1 cellular context compared by ENCODE assay signal in genomic region chr19:1094978-1095701, GRCh38.
TF ChIP-seq lines count a peak whose summit lies in the region.

POLR2E (minus strand) TSS chr19:1095375; CDS start chr19:1095315, 60 bp downstream.

TF ChIP-seq in GM12878, 131 proteins besides CTCF, POLR2A, EP300 and RAD21 (continued from another document):
- TF ChIP-seq E2F8 (IDR thresholded peaks at IDR 0.05; ENCODE audit: low read depth, partially characterized antibody): no peak
- no peak for TF ChIP-seq RB1 (IDR thresholded peaks at IDR 0.05; ENCODE audit: borderline replicate concordance)
- TF ChIP-seq TCF3 (IDR thresholded peaks at IDR 0.05; ENCODE audit: borderline replicate concordance, insufficient read depth, low read depth, low read length): no peak
- TF ChIP-seq ZBTB4 (CRISPR knock-in tag; IDR thresholded peaks at IDR 0.05): no peak
- TF ChIP-seq TARDBP (IDR thresholded peaks at IDR 0.05; ENCODE audit: borderline replicate concordance): peak; percentile 47; the same call in 1 of the 2 replicates
- TF ChIP-seq SIX5 (IDR thresholded peaks at IDR 0.05; ENCODE audit: low read depth, low read length, severe bottlenecking): peak; percentile 87
- no peak for TF ChIP-seq NR2C1 (IDR thresholded peaks at IDR 0.05)
- TF ChIP-seq EGR1 (IDR thresholded peaks at IDR 0.05; ENCODE audit: borderline replicate concordance in 1 of 2, low read depth in 2 of 2, low read length in 2 of 2): peak in 1 of 2 experiments; percentile 47; a peak in 1 of 3 replicates
- peak; percentile 69; the same call in 1 of the 2 replicates for TF ChIP-seq MXI1 (IDR thresholded peaks at IDR 0.05; ENCODE audit: low read depth, low read length)
- no peak for TF ChIP-seq FOXM1 (IDR thresholded peaks at IDR 0.05; ENCODE audit: low read depth, low read length)
- no peak; the same call in 1 of the 2 replicates for TF ChIP-seq ATF7 (IDR thresholded peaks at IDR 0.05; ENCODE audit: low read depth)
- TF ChIP-seq CREM (IDR thresholded peaks at IDR 0.05; ENCODE audit: low read depth): peak; percentile 89
- TF ChIP-seq GABPA (IDR thresholded peaks at IDR 0.05; ENCODE audit: low read depth): no peak
- TF ChIP-seq, protein P1, sequence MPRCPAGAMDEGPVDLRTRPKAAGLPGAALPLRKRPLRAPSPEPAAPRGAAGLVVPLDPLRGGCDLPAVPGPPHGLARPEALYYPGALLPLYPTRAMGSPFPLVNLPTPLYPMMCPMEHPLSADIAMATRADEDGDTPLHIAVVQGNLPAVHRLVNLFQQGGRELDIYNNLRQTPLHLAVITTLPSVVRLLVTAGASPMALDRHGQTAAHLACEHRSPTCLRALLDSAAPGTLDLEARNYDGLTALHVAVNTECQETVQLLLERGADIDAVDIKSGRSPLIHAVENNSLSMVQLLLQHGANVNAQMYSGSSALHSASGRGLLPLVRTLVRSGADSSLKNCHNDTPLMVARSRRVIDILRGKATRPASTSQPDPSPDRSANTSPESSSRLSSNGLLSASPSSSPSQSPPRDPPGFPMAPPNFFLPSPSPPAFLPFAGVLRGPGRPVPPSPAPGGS (IDR thresholded peaks at IDR 0.05; ENCODE audit: borderline replicate concordance, insufficient read depth, low read depth, low read length, poor library complexity, severe bottlenecking): no peak
- no peak for TF ChIP-seq STAT3 (IDR thresholded peaks at IDR 0.05; ENCODE audit: low read depth, low read length)
- peak; percentile 67 for TF ChIP-seq SP1 (IDR thresholded peaks at IDR 0.05; ENCODE audit: low read depth, low read length)
- TF ChIP-seq ASH2L (IDR thresholded peaks at IDR 0.05; ENCODE audit: borderline replicate concordance, low read depth): no peak
- TF ChIP-seq CHD2 (IDR thresholded peaks at IDR 0.05; ENCODE audit: borderline replicate concordance, low read depth, low read length): peak; percentile 99
- TF ChIP-seq ZNF384 (IDR thresholded peaks at IDR 0.05; ENCODE audit: borderline replicate concordance, low read depth, low read length): no peak
- 0 out of 2 replicates have a peak, but pooled peaks have one; percentile 9 for TF ChIP-seq RUNX3 (IDR thresholded peaks at IDR 0.05; ENCODE audit: low read length)
- peak; percentile 98 for TF ChIP-seq MAX (IDR thresholded peaks at IDR 0.05; ENCODE audit: low read depth, low read length)
- no peak for TF ChIP-seq NBN (IDR thresholded peaks at IDR 0.05)
- TF ChIP-seq, protein P2, sequence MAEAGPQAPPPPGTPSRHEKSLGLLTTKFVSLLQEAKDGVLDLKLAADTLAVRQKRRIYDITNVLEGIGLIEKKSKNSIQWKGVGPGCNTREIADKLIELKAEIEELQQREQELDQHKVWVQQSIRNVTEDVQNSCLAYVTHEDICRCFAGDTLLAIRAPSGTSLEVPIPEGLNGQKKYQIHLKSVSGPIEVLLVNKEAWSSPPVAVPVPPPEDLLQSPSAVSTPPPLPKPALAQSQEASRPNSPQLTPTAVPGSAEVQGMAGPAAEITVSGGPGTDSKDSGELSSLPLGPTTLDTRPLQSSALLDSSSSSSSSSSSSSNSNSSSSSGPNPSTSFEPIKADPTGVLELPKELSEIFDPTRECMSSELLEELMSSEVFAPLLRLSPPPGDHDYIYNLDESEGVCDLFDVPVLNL (IDR thresholded peaks at IDR 0.05; ENCODE audit: low read depth, low read length): peak; percentile 27; the same call in 1 of the 2 replicates
- TF ChIP-seq, protein P3, sequence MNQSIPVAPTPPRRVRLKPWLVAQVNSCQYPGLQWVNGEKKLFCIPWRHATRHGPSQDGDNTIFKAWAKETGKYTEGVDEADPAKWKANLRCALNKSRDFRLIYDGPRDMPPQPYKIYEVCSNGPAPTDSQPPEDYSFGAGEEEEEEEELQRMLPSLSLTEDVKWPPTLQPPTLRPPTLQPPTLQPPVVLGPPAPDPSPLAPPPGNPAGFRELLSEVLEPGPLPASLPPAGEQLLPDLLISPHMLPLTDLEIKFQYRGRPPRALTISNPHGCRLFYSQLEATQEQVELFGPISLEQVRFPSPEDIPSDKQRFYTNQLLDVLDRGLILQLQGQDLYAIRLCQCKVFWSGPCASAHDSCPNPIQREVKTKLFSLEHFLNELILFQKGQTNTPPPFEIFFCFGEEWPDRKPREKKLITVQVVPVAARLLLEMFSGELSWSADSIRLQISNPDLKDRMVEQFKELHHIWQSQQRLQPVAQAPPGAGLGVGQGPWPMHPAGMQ (IDR thresholded peaks at IDR 0.05; ENCODE audit: borderline replicate concordance): peak; percentile 99
- peak; percentile 46; the same call in 1 of the 2 replicates for TF ChIP-seq MEF2A (IDR thresholded peaks at IDR 0.05; ENCODE audit: insufficient read depth, low read depth, low read length)
- TF ChIP-seq, protein P4, sequence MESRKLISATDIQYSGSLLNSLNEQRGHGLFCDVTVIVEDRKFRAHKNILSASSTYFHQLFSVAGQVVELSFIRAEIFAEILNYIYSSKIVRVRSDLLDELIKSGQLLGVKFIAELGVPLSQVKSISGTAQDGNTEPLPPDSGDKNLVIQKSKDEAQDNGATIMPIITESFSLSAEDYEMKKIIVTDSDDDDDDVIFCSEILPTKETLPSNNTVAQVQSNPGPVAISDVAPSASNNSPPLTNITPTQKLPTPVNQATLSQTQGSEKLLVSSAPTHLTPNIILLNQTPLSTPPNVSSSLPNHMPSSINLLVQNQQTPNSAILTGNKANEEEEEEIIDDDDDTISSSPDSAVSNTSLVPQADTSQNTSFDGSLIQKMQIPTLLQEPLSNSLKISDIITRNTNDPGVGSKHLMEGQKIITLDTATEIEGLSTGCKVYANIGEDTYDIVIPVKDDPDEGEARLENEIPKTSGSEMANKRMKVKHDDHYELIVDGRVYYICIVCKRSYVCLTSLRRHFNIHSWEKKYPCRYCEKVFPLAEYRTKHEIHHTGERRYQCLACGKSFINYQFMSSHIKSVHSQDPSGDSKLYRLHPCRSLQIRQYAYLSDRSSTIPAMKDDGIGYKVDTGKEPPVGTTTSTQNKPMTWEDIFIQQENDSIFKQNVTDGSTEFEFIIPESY (IDR thresholded peaks at IDR 0.05): peak; percentile 63; the same call in 1 of the 2 replicates
- TF ChIP-seq SUPT20H (IDR thresholded peaks at IDR 0.05; ENCODE audit: borderline replicate concordance, control insufficient read depth, low read depth, low read length): no peak
- peak; percentile 65; the same call in 1 of the 2 replicates for TF ChIP-seq IRF3 (IDR thresholded peaks at IDR 0.05)
- no peak for TF ChIP-seq ZBED1 (IDR thresholded peaks at IDR 0.05; ENCODE audit: borderline replicate concordance)
- no peak for TF ChIP-seq ZNF24 (IDR thresholded peaks at IDR 0.05)
- no peak for TF ChIP-seq NFIC (IDR thresholded peaks at IDR 0.05; ENCODE audit: low read depth, low read length)
- no peak for TF ChIP-seq RAD51 (IDR thresholded peaks at IDR 0.05)
- TF ChIP-seq CBFB (IDR thresholded peaks at IDR 0.05; ENCODE audit: low read depth): peak; percentile 92
- no peak; the same call in 1 of the 2 replicates for TF ChIP-seq SIN3A (IDR thresholded peaks at IDR 0.05; ENCODE audit: low read depth, low read length)
- peak; percentile 99 for TF ChIP-seq MYB (IDR thresholded peaks at IDR 0.05; ENCODE audit: borderline replicate concordance, low read depth, low read length)
- no peak for TF ChIP-seq ELK1 (IDR thresholded peaks at IDR 0.05; ENCODE audit: low read depth, low read length)
- TF ChIP-seq SMAD1 (IDR thresholded peaks at IDR 0.05; ENCODE audit: low read depth, partially characterized antibody): no peak
- no peak for TF ChIP-seq POLR2AphosphoS2 (IDR thresholded peaks at IDR 0.05; ENCODE audit: low read depth, low read length)
- TF ChIP-seq, protein P5, sequence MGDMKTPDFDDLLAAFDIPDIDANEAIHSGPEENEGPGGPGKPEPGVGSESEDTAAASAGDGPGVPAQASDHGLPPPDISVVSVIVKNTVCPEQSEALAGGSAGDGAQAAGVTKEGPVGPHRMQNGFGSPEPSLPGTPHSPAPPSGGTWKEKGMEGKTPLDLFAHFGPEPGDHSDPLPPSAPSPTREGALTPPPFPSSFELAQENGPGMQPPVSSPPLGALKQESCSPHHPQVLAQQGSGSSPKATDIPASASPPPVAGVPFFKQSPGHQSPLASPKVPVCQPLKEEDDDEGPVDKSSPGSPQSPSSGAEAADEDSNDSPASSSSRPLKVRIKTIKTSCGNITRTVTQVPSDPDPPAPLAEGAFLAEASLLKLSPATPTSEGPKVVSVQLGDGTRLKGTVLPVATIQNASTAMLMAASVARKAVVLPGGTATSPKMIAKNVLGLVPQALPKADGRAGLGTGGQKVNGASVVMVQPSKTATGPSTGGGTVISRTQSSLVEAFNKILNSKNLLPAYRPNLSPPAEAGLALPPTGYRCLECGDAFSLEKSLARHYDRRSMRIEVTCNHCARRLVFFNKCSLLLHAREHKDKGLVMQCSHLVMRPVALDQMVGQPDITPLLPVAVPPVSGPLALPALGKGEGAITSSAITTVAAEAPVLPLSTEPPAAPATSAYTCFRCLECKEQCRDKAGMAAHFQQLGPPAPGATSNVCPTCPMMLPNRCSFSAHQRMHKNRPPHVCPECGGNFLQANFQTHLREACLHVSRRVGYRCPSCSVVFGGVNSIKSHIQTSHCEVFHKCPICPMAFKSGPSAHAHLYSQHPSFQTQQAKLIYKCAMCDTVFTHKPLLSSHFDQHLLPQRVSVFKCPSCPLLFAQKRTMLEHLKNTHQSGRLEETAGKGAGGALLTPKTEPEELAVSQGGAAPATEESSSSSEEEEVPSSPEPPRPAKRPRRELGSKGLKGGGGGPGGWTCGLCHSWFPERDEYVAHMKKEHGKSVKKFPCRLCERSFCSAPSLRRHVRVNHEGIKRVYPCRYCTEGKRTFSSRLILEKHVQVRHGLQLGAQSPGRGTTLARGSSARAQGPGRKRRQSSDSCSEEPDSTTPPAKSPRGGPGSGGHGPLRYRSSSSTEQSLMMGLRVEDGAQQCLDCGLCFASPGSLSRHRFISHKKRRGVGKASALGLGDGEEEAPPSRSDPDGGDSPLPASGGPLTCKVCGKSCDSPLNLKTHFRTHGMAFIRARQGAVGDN (IDR thresholded peaks at IDR 0.05): no peak
- TF ChIP-seq RELA (IDR thresholded peaks at IDR 0.05; ENCODE audit: borderline replicate concordance, partially characterized antibody): peak; percentile 51
- TF ChIP-seq POU2F2 (IDR thresholded peaks at IDR 0.05; ENCODE audit: borderline replicate concordance, low read depth, low read length): peak; percentile 40; the same call in 1 of the 3 replicates
- TF ChIP-seq ZZZ3 (IDR thresholded peaks at IDR 0.05; ENCODE audit: control insufficient read depth, insufficient read length, low read depth): no peak
- peak; percentile 73; the same call in 1 of the 2 replicates for TF ChIP-seq LARP7 (IDR thresholded peaks at IDR 0.05)
- no peak for TF ChIP-seq FOXK2 (IDR thresholded peaks at IDR 0.05)
- no peak; a peak in 1 of 4 replicates for TF ChIP-seq BHLHE40 (IDR thresholded peaks at IDR 0.05; ENCODE audit: borderline replicate concordance in 1 of 2, low read depth in 2 of 2, low read length in 1 of 2)
